ENCODE assay signal across 22 cellular contexts in the genomic region with DNA sequence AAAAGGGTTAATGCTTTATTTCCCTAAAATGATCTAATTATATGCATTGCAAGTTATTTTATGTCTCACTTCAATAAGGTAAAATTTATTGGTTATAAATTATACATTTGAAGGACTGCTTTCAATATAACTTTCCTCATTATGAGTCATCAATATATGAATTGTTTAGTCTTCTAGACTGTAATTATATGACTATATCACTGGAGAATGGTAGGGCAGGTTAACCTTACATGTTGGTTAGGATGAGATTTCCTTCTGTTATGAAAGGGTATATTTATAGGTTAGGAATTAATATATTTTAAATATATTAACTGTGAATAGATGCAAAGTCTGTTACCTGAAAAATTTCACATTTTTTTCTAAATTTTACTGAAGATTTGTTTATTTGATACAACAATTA.
A peak's percentile ranks its signal among the peaks of the same experiment; 100 is the strongest.
DNase-seq lines count a peak whose midpoint lies in the region; ATAC-seq, FAIRE-seq and TF ChIP-seq lines count a peak whose summit lies in the region.
"Had no signal": no experiment of that assay in that cellular context is flagged by ENCODE, and none has a peak within 500 bp of the region (broad histone marks: within the 10 kb centered on the region; RNA-seq: fewer than 3 reads in every experiment).

No MANE protein-coding gene starts in this region.

- no peak overlapping the region for H3K9ac ChIP-seq in PC-3 (ENCODE audit: low read length)
- H3K9ac ChIP-seq: BLaER1 treated with 17β-estradiol and CSF1 and Interleukin-3, amounts not matched to agents 10 nM and 100 nM had no signal

- H3K79me2 ChIP-seq in PC-3 (ENCODE audit: low read length), result no peaks in the 10 kb centered on the region

- no TSS peak for BruUV-seq in PC-3 (replicated peaks; lab: Mats Ljungman, UMichigan)

- no peak overlapping the region for H2AFZ ChIP-seq in PC-3 (ENCODE audit: low read length)

- no peak for FAIRE-seq in A549 (lab: Jason Lieb, UNC)
- FAIRE-seq: D721Med, GM12891 had no signal

- DNase-seq in A549 (ENCODE audit: low read depth in 1 of 2, low spot score in 1 of 2) (no peak), PC-3 (peak; percentile 22), epithelial cell of esophagus (ENCODE audit: low read depth) (peak; percentile 27), GM19240 (ENCODE audit: insufficient read length, low spot score) (no peak), NK-92 (lab: John Stamatoyannopoulos, UW; ENCODE audit: unreplicated experiment) (no peak), Peyer's patch (no peak)
- DNase-seq: ACHN; AML-193; BE2C; CD4-positive, alpha-beta T cell; CD8-positive, alpha-beta memory T cell; DMS 273 treated with DMSO at 0.1 percent for 48 hours; DMS79; EL; GF-D8; GOT3; HFFc6 had no signal

- H3K27ac ChIP-seq in A549 (no peak overlapping the region), PC-3 (ENCODE audit: low read length) (no peak overlapping the region), Peyer's patch (no peak overlapping the region)
- H3K27ac ChIP-seq: 22Rv1; BLaER1 treated with 17β-estradiol and CSF1 and Interleukin-3, amounts not matched to agents 10 nM and 100 nM had no signal

- CTCF ChIA-PET in A549 (lab: Yijun Ruan, JAX), result no interaction called here
- CTCF ChIA-PET in PC-3 (lab: Charles Lee), result no interaction called here

- H3K4me2 ChIP-seq in A549 (no peak overlapping the region), PC-3 (ENCODE audit: low read length) (no peak overlapping the region)
- H3K4me2 ChIP-seq: BLaER1 treated with 17β-estradiol and CSF1 and Interleukin-3, amounts not matched to agents 10 nM and 100 nM had no signal

- H4K20me1 ChIP-seq in PC-3 (ENCODE audit: low read length), result no peaks in the 10 kb centered on the region
- H4K20me1 ChIP-seq: BLaER1 treated with 17β-estradiol and CSF1 and Interleukin-3, amounts not matched to agents 10 nM and 100 nM had no signal

- POLR2A ChIA-PET in A549 (lab: Yijun Ruan, JAX) (no interaction called here), PC-3 (lab: Charles Lee; ENCODE audit: unreplicated experiment) (no interaction called here)

- H3K4me3 ChIP-seq in A549 (no peak overlapping the region), PC-3 (ENCODE audit: low read length) (no peak overlapping the region), epithelial cell of esophagus (ENCODE audit: low read length) (no peak overlapping the region), Peyer's patch (no peak overlapping the region)
- H3K4me3 ChIP-seq: BLaER1 treated with 17β-estradiol and CSF1 and Interleukin-3, amounts not matched to agents 10 nM and 100 nM; HAP-1 had no signal

- TF ChIP-seq EP300 in A549 (IDR thresholded peaks at IDR 0.05), result no peak

- no peak for ATAC-seq in A549
- ATAC-seq in PC-3, result peak; percentile 54; the same call in 1 of the 2 replicates

- H3K9me3 ChIP-seq in A549, result no peaks in the 10 kb centered on the region
- H3K9me3 ChIP-seq in PC-3 (ENCODE audit: low read length), result no peaks in the 10 kb centered on the region
- H3K9me3 ChIP-seq in Peyer's patch, result no peaks in the 10 kb centered on the region
- H3K9me3 ChIP-seq: BLaER1 treated with 17β-estradiol and CSF1 and Interleukin-3, amounts not matched to agents 10 nM and 100 nM; HAP-1 had no signal

- TF ChIP-seq POLR2A in A549 (IDR thresholded peaks at IDR 0.05; ENCODE audit: low read length), result no peak
- TF ChIP-seq POLR2A in Peyer's patch (IDR thresholded peaks at IDR 0.05), result no peak

- intact Hi-C loops in PC-3 (cut with micrococcal nuclease), result no loop called here

- H3K9me2 ChIP-seq in PC-3 (replicated peaks; ENCODE audit: low read length), result no peaks in the 10 kb centered on the region

- no peaks in the 10 kb centered on the region for H3K36me3 ChIP-seq in PC-3 (ENCODE audit: low read depth, low read length)
- no peaks in the 10 kb centered on the region for H3K36me3 ChIP-seq in Peyer's patch
- H3K36me3 ChIP-seq: BE2C; BLaER1 treated with 17β-estradiol and CSF1 and Interleukin-3, amounts not matched to agents 10 nM and 100 nM; HAP-1 had no signal

- TF ChIP-seq RAD21 in A549 (conservative IDR thresholded peaks at IDR 0.05 in 1 of 2, IDR thresholded peaks at IDR 0.05 in 1 of 2), result no peak

- TF ChIP-seq CTCF in A549 (IDR thresholded peaks at IDR 0.05) (no peak), PC-3 (conservative IDR thresholded peaks at IDR 0.05; ENCODE audit: low read depth, low read length) (no peak), epithelial cell of esophagus (IDR thresholded peaks at IDR 0.05; ENCODE audit: insufficient read depth, low read depth, low read length, missing control alignments) (no peak), Peyer's patch (IDR thresholded peaks at IDR 0.05) (no peak)

- H3F3A ChIP-seq in PC-3 (ENCODE audit: low read length, unreplicated experiment), result no peaks in the 10 kb centered on the region

- H3K27me3 ChIP-seq in PC-3 (ENCODE audit: low read length) (no peaks in the 10 kb centered on the region), Peyer's patch (no peaks in the 10 kb centered on the region)
- H3K27me3 ChIP-seq: BE2C; BLaER1 treated with 17β-estradiol and CSF1 and Interleukin-3, amounts not matched to agents 10 nM and 100 nM had no signal

- H3K4me1 ChIP-seq in A549 (no peaks in the 10 kb centered on the region), PC-3 (ENCODE audit: insufficient read depth, low read length) (no peaks in the 10 kb centered on the region), Peyer's patch (no peaks in the 10 kb centered on the region)
- H3K4me1 ChIP-seq: BE2C; BLaER1 treated with 17β-estradiol and CSF1 and Interleukin-3, amounts not matched to agents 10 nM and 100 nM; HAP-1 had no signal

TF ChIP-seq in A549, 52 proteins besides CTCF, POLR2A, EP300 and RAD21:
- TF ChIP-seq CHD4 (IDR thresholded peaks at IDR 0.05; ENCODE audit: borderline replicate concordance) (no peak), FOSL2 (IDR thresholded peaks at IDR 0.05) (no peak), FOSL2 (CRISPR knock-in tag; IDR thresholded peaks at IDR 0.05) (peak; percentile 34; the same call in 1 of the 2 replicates), JUNB (IDR thresholded peaks at IDR 0.05) (no peak)

Comparison
In these comparisons a context has a peak if more than half of its experiments do, and no peak if none do; other contexts are left out.
1. DNase-seq: peak in PC-3 (single experiment) and epithelial cell of esophagus (single experiment); none in A549 (0 of 2), GM19240 (single experiment), NK-92 (single experiment) and Peyer's patch (0 of 3).